ENCODE assay signal across 16 cellular contexts in genomic region chr9:123569343-123569694, GRCh38.
DNase-seq lines count a peak whose midpoint lies in the region; TF ChIP-seq lines count a peak whose summit lies in the region.
"Had no signal": no experiment of that assay in that cellular context is flagged by ENCODE, and none has a peak within 500 bp of the region (broad histone marks: within the 10 kb centered on the region; RNA-seq: fewer than 3 reads in every experiment).

No MANE protein-coding gene starts in this region.

- H3K9me3 ChIP-seq in SJCRH30 (replicated peaks): no peaks in the 10 kb centered on the region
- H3K9me3 ChIP-seq in skeletal muscle satellite cell (replicated peaks; ENCODE audit: low read length): no peaks in the 10 kb centered on the region
- no peaks in the 10 kb centered on the region for H3K9me3 ChIP-seq in esophagus squamous epithelium
- H3K9me3 ChIP-seq: colonic mucosa, suprapubic skin had no signal

- H3K36me3 ChIP-seq in SJCRH30 (no peaks in the 10 kb centered on the region), skeletal muscle satellite cell (ENCODE audit: insufficient read depth, low read length) (no peaks in the 10 kb centered on the region), esophagus squamous epithelium (no peaks in the 10 kb centered on the region)
- H3K36me3 ChIP-seq: colonic mucosa, suprapubic skin had no signal

- H3K27me3 ChIP-seq in SJCRH30 (no peaks in the 10 kb centered on the region), skeletal muscle satellite cell (ENCODE audit: control insufficient read depth, insufficient read depth, low read length) (no peaks in the 10 kb centered on the region), esophagus squamous epithelium (no peaks in the 10 kb centered on the region)
- H3K27me3 ChIP-seq: colonic mucosa, suprapubic skin had no signal

- H3K4me3 ChIP-seq in SJCRH30: peak overlapping the region; percentile 24
- H3K4me3 ChIP-seq in skeletal muscle satellite cell (ENCODE audit: low read length): no peak overlapping the region
- no peak overlapping the region for H3K4me3 ChIP-seq in esophagus squamous epithelium
- H3K4me3 ChIP-seq: colonic mucosa, suprapubic skin had no signal

- H3K4me1 ChIP-seq in SJCRH30 (peaks cover 4% of the 10 kb centered on the region; the same call in 1 of the 2 replicates), skeletal muscle satellite cell (ENCODE audit: control insufficient read depth, insufficient read depth, low read length) (peaks cover 13% of the 10 kb centered on the region), esophagus squamous epithelium (peaks cover 0 to 23% (median 0%) of the 10 kb centered on the region in 3 donors)
- H3K4me1 ChIP-seq: colonic mucosa had no signal

- TF ChIP-seq CTCF in esophagus squamous epithelium (IDR thresholded peaks at IDR 0.05): no peak

- DNase-seq in EL: peak; percentile 37
- DNase-seq in SJCRH30: no peak
- DNase-seq in foreskin melanocyte: peak; percentile 24
- no peak for DNase-seq in esophagus squamous epithelium (lab: John Stamatoyannopoulos, UW)
- DNase-seq in NCI-H1092 (lab: John Stamatoyannopoulos, UW): no peak
- no peak for DNase-seq in HCEC 1CT
- DNase-seq: activated CD8-positive, alpha-beta T cell treated with anti-CD3 and anti-CD28 coated beads, Interleukin-2, amount 10 ng/mL, durations not matched to agents 7 days and 5 days; activated naive CD4-positive, alpha-beta T cell treated with anti-CD3 and anti-CD28 coated beads, Interleukin-2, amount 50 U/mL, for 16 hours; activated T-cell treated with anti-CD3 and anti-CD28 coated beads, Interleukin-2, amount 50 U/mL, for 4 hours; colonic mucosa; H9; MM.1S; T-helper 9 cell had no signal

- no peak for TF ChIP-seq POLR2A in esophagus squamous epithelium (IDR thresholded peaks at IDR 0.05)

- intact Hi-C loops in esophagus squamous epithelium (cut with DNase I): no loop called here

- peak overlapping the region; percentile 15; the same call in 1 of the 2 replicates for H3K27ac ChIP-seq in SJCRH30
- peak overlapping the region in 1 of 4 donors; percentile 16 for H3K27ac ChIP-seq in esophagus squamous epithelium
- H3K27ac ChIP-seq: colonic mucosa, HL-60, suprapubic skin had no signal

- peak overlapping the region; percentile 5 for H3K9ac ChIP-seq in skeletal muscle satellite cell (ENCODE audit: low read depth, low read length)

- peak overlapping the region; percentile 9 for H3K4me2 ChIP-seq in skeletal muscle satellite cell (ENCODE audit: low read length)

- 15 to 62% methylated on average over 2 to 4 of the region's 5 CpGs for WGBS in esophagus squamous epithelium, 2 donors

Comparison
In these comparisons a context has a peak if more than half of its experiments do, and no peak if none do; other contexts are left out.
1. DNase-seq: peak in EL (single experiment) and foreskin melanocyte (single experiment); none in SJCRH30 (0 of 2), esophagus squamous epithelium (single experiment), NCI-H1092 (single experiment) and HCEC 1CT (single experiment).